ENCODE assay signal across 23 cellular contexts in genomic region chr3:31885235-31885634, GRCh38.
A peak's percentile ranks its signal among the peaks of the same experiment; 100 is the strongest.
DNase-seq lines count a peak whose midpoint lies in the region; ATAC-seq, FAIRE-seq and TF ChIP-seq lines count a peak whose summit lies in the region.
"Had no signal": no experiment of that assay in that cellular context is flagged by ENCODE, and none has a peak within 500 bp of the region (broad histone marks: within the 10 kb centered on the region; RNA-seq: fewer than 3 reads in every experiment).

No MANE protein-coding gene starts in this region.

- no peak overlapping the region for H3K4me3 ChIP-seq in RWPE2 (ENCODE audit: severe bottlenecking)
- no peak overlapping the region for H3K4me3 ChIP-seq in epithelial cell of esophagus (ENCODE audit: low read length)
- no peak overlapping the region for H3K4me3 ChIP-seq in sigmoid colon
- no peak overlapping the region for H3K4me3 ChIP-seq in right cardiac atrium (ENCODE audit: low read length)
- H3K4me3 ChIP-seq: BLaER1, HAP-1, MG63 had no signal

- TF ChIP-seq CTCF in RWPE2 (IDR thresholded peaks at IDR 0.05; ENCODE audit: poor library complexity, severe bottlenecking) (no peak), epithelial cell of esophagus (IDR thresholded peaks at IDR 0.05; ENCODE audit: insufficient read depth, low read depth, low read length, missing control alignments) (no peak), sigmoid colon (IDR thresholded peaks at IDR 0.05) (no peak)

- H3K27ac ChIP-seq in RWPE2 (ENCODE audit: poor library complexity, severe bottlenecking): peak overlapping the region; percentile 79
- H3K27ac ChIP-seq in sigmoid colon: no peak overlapping the region
- H3K27ac ChIP-seq in right cardiac atrium (ENCODE audit: low read length): no peak overlapping the region
- H3K27ac ChIP-seq: BLaER1 had no signal

- H3K36me3 ChIP-seq in RWPE2 (ENCODE audit: low read depth): peaks cover 6% of the 10 kb centered on the region; the same call in 1 of the 2 replicates
- no peaks in the 10 kb centered on the region for H3K36me3 ChIP-seq in sigmoid colon
- H3K36me3 ChIP-seq: BLaER1, HAP-1, MG63 had no signal

- H3K4me1 Mint-ChIP-seq in stimulated activated naive B cell treated with anti-CD40 and anti-IgM and Interleukin-4, amounts not matched to agents 10 μg/mL and 1 μg/mL and 100 μg/mL, for 72 hours: peaks cover 63 to 90% of the 10 kb centered on the region in 2 donors

- H3K27me3 ChIP-seq in RWPE2 (ENCODE audit: insufficient read depth, poor library complexity, severe bottlenecking) (no peaks in the 10 kb centered on the region), sigmoid colon (no peaks in the 10 kb centered on the region), right cardiac atrium (ENCODE audit: control insufficient read depth, insufficient read depth) (no peaks in the 10 kb centered on the region)
- H3K27me3 ChIP-seq: BLaER1, MG63 had no signal

- FAIRE-seq in HTR-8/SVneo (lab: Jason Lieb, UNC): peak; percentile 74

- TF ChIP-seq EP300 in sigmoid colon (IDR thresholded peaks at IDR 0.05): no peak

- no peaks in the 10 kb centered on the region for H3K27me3 Mint-ChIP-seq in stimulated activated naive B cell treated with anti-CD40 and anti-IgM and Interleukin-4, amounts not matched to agents 10 μg/mL and 1 μg/mL and 100 μg/mL, for 72 hours
- H3K27me3 Mint-ChIP-seq: CD4-positive, alpha-beta T cell had no signal

- intact Hi-C loops in sigmoid colon (cut with DNase I) (no loop called here), right cardiac atrium (cut with DNase I) (no loop called here)

- H3K9me3 Mint-ChIP-seq in stimulated activated naive B cell treated with anti-CD40 and anti-IgM and Interleukin-4, amounts not matched to agents 10 μg/mL and 1 μg/mL and 100 μg/mL, for 72 hours: peaks cover 2 to 4% of the 10 kb centered on the region in 2 donors
- H3K9me3 Mint-ChIP-seq: CD4-positive, alpha-beta T cell had no signal

- peaks cover 23 to 44% of the 10 kb centered on the region in 2 donors for H3K36me3 Mint-ChIP-seq in stimulated activated naive B cell treated with anti-CD40 and anti-IgM and Interleukin-4, amounts not matched to agents 10 μg/mL and 1 μg/mL and 100 μg/mL, for 72 hours

- peak overlapping the region; percentile 1 for H3K27ac Mint-ChIP-seq in stimulated activated naive B cell treated with anti-CD40 and anti-IgM and Interleukin-4, amounts not matched to agents 10 μg/mL and 1 μg/mL and 100 μg/mL, for 72 hours
- H3K27ac Mint-ChIP-seq: CD4-positive, alpha-beta T cell had no signal

- H3K4me3 Mint-ChIP-seq in stimulated activated naive B cell treated with anti-CD40 and anti-IgM and Interleukin-4, amounts not matched to agents 10 μg/mL and 1 μg/mL and 100 μg/mL, for 72 hours: no peak overlapping the region
- H3K4me3 Mint-ChIP-seq: CD4-positive, alpha-beta T cell had no signal

- WGBS in sigmoid colon, 2 donors: 82 to 93% methylated on average over 3 of the region's 3 CpGs
- 95% methylated on average over 3 of the region's 3 CpGs for WGBS in right cardiac atrium

- DNase-seq in HTR-8/SVneo (ENCODE audit: insufficient read length, low spot score): no peak
- DNase-seq in RWPE2 (ENCODE audit: low spot score): no peak
- peak; percentile 25 for DNase-seq in epithelial cell of esophagus (ENCODE audit: low read depth)
- DNase-seq in stimulated activated naive B cell treated with anti-CD40 and anti-IgM and Interleukin-4, amounts not matched to agents 10 μg/mL and 1 μg/mL and 100 μg/mL, for 72 hours: no peak
- no peak for DNase-seq in sigmoid colon
- no peak for DNase-seq in right cardiac atrium
- DNase-seq in NCI-H510A (lab: John Stamatoyannopoulos, UW): no peak
- DNase-seq: CD4-positive, alpha-beta T cell; COR-L47; DMS79; Kasumi-1; MG63; NCI-H1092; NCI-H146; NCI-H2081; NCI-H446; NCI-H526 treated with DMSO at 0.1 percent for 48 hours; PC-3; RPMI8226; SIG-M5; SK-N-SH had no signal

- H3K9me3 ChIP-seq in RWPE2 (ENCODE audit: severe bottlenecking): no peaks in the 10 kb centered on the region
- H3K9me3 ChIP-seq in sigmoid colon: no peaks in the 10 kb centered on the region
- H3K9me3 ChIP-seq in right cardiac atrium (ENCODE audit: control insufficient read depth, low read length): no peaks in the 10 kb centered on the region
- H3K9me3 ChIP-seq: BLaER1, HAP-1, MG63, SK-N-SH had no signal

- no peak for TF ChIP-seq POLR2A in sigmoid colon (IDR thresholded peaks at IDR 0.05)

- no peak for ATAC-seq in RWPE2 (ENCODE audit: low read depth)
- peak; percentile 44 to 51 for ATAC-seq in stimulated activated naive B cell treated with anti-CD40 and anti-IgM and Interleukin-4, amounts not matched to agents 10 μg/mL and 1 μg/mL and 100 μg/mL, for 72 hours (replicated peaks)
- no peak for ATAC-seq in right cardiac atrium
- ATAC-seq: PC-3 had no signal

- H3K4me1 ChIP-seq in RWPE2 (ENCODE audit: insufficient read depth, poor library complexity, severe bottlenecking) (peaks cover 61% of the 10 kb centered on the region), sigmoid colon (peaks cover 0 to 10% (median 0%) of the 10 kb centered on the region in 4 donors), right cardiac atrium (ENCODE audit: control insufficient read depth, insufficient read depth, low read length) (no peaks in the 10 kb centered on the region)
- H3K4me1 ChIP-seq: BLaER1, HAP-1 had no signal

Comparison
In these comparisons a context has a peak if more than half of its experiments do, and no peak if none do; other contexts are left out.
1. ATAC-seq: peak in stimulated activated naive B cell treated with anti-CD40 and anti-IgM and Interleukin-4, amounts not matched to agents 10 μg/mL and 1 μg/mL and 100 μg/mL, for 72 hours (2 of 2); none in RWPE2 (single experiment) and right cardiac atrium (0 of 2).